8 cellular contexts compared by ENCODE assay signal in the genomic region with DNA sequence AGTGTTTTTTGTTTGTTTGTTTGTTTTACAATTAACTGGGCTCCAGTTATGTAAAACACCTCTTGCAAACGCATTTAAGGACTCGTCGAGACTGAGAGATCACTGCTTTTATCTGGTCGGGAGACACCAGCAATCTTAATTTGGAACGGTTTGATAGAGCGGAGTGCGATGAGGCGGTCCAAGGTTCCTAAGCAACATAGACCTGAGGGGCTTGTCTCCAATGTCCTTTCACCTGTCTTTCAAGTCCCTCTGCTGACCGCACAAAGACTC. TPM values are rescaled to one million over a fixed set of nuclear protein-coding genes. Genes with fewer than 3 reads are reported as not detected.
DNase-seq lines count a peak whose midpoint lies in the region; ATAC-seq and TF ChIP-seq lines count a peak whose summit lies in the region.

No MANE protein-coding gene starts in this region.

- no peaks in the 10 kb centered on the region for H3K9me3 Mint-ChIP-seq in activated naive CD4-positive, alpha-beta T cell treated with anti-CD3 and anti-CD28 coated beads, Interleukin-2, amount 10 ng/mL, durations not matched to agents 7 days and 5 days
- no peaks in the 10 kb centered on the region for H3K9me3 Mint-ChIP-seq in activated naive CD8-positive, alpha-beta T cell treated with anti-CD3 and anti-CD28 coated beads, Interleukin-2, amount 10 ng/mL, durations not matched to agents 7 days and 5 days

- intact Hi-C loops in transverse colon (cut with DNase I; ENCODE audit: low total_unique reads): no loop called here

- TF ChIP-seq POLR2A in transverse colon (IDR thresholded peaks at IDR 0.05): no peak

- in situ Hi-C loops in transverse colon (cut with MboI; ENCODE audit: low pct_ligation_motif_present in 1 of 4, low pct_unique_long_range_greater_than_20kb in 1 of 4, low sequenced_read_pairs in 3 of 4): loop anchor here in 2 of 4 donors (25.0 kb wide), 2 partner anchors 108 to 383 kb away; a partner anchor contains a TSS

- peak overlapping the region; percentile 97 for H3K4me3 Mint-ChIP-seq in activated naive CD4-positive, alpha-beta T cell treated with anti-CD3 and anti-CD28 coated beads, Interleukin-2, amount 10 ng/mL, durations not matched to agents 7 days and 5 days
- peak overlapping the region; percentile 95 for H3K4me3 Mint-ChIP-seq in activated naive CD8-positive, alpha-beta T cell treated with anti-CD3 and anti-CD28 coated beads, Interleukin-2, amount 10 ng/mL, durations not matched to agents 7 days and 5 days

- H3K4me3 ChIP-seq in liver (ENCODE audit: low read depth in 1 of 3, low read length in 3 of 3) (peak overlapping the region; percentile 61 to 98 (median 80)), transverse colon (peak overlapping the region; percentile 40 to 91 (median 90))

- H3K36me3 ChIP-seq in liver (ENCODE audit: control insufficient read depth in 4 of 4, insufficient read depth in 3 of 4, low read depth in 1 of 4, low read length in 3 of 4) (no peaks in the 10 kb centered on the region), transverse colon (no peaks in the 10 kb centered on the region)

- H3K27me3 ChIP-seq in liver (ENCODE audit: control insufficient read depth in 4 of 4, insufficient read depth in 4 of 4, low read length in 3 of 4) (no peaks in the 10 kb centered on the region), transverse colon (no peaks in the 10 kb centered on the region)

- H3K27me3 Mint-ChIP-seq in activated naive CD4-positive, alpha-beta T cell treated with anti-CD3 and anti-CD28 coated beads, Interleukin-2, amount 10 ng/mL, durations not matched to agents 7 days and 5 days: no peaks in the 10 kb centered on the region
- no peaks in the 10 kb centered on the region for H3K27me3 Mint-ChIP-seq in activated naive CD8-positive, alpha-beta T cell treated with anti-CD3 and anti-CD28 coated beads, Interleukin-2, amount 10 ng/mL, durations not matched to agents 7 days and 5 days

- no peak for DNase-seq in activated naive CD4-positive, alpha-beta T cell treated with anti-CD3 and anti-CD28 coated beads, Interleukin-2, amount 10 ng/mL, durations not matched to agents 7 days and 5 days
- no peak for DNase-seq in activated naive CD4-positive, alpha-beta T cell (lab: John Stamatoyannopoulos, UW)
- no peak for DNase-seq in activated naive CD8-positive, alpha-beta T cell treated with anti-CD3 and anti-CD28 coated beads, Interleukin-2, amount 10 ng/mL, durations not matched to agents 7 days and 5 days
- DNase-seq in transverse colon: no peak
- DNase-seq in GM03348 (ENCODE audit: low spot score): no peak
- DNase-seq in stimulated activated CD4-positive, alpha-beta T cell treated with anti-CD3 and anti-CD28 coated beads, Interleukin-2, amount 100 ng/mL, for 48 hours: no peak
- DNase-seq in SHP77 (lab: John Stamatoyannopoulos, UW): no peak

- no peaks in the 10 kb centered on the region for H3K9me3 ChIP-seq in liver (ENCODE audit: control insufficient read depth in 4 of 4, low read length in 3 of 4)
- H3K9me3 ChIP-seq in transverse colon: no peaks in the 10 kb centered on the region

- no peak for ATAC-seq in activated naive CD8-positive, alpha-beta T cell treated with anti-CD3 and anti-CD28 coated beads, Interleukin-2, amount 10 ng/mL, durations not matched to agents 7 days and 5 days (ENCODE audit: low read depth)

- H3K36me3 Mint-ChIP-seq in activated naive CD4-positive, alpha-beta T cell treated with anti-CD3 and anti-CD28 coated beads, Interleukin-2, amount 10 ng/mL, durations not matched to agents 7 days and 5 days: peaks cover 12% of the 10 kb centered on the region
- peaks cover 5% of the 10 kb centered on the region for H3K36me3 Mint-ChIP-seq in activated naive CD8-positive, alpha-beta T cell treated with anti-CD3 and anti-CD28 coated beads, Interleukin-2, amount 10 ng/mL, durations not matched to agents 7 days and 5 days

- TF ChIP-seq CTCF in liver (IDR thresholded peaks at IDR 0.05; ENCODE audit: low read depth, low read length, missing input control) (no peak), transverse colon (IDR thresholded peaks at IDR 0.05) (no peak)

- under 1% methylated on average over 9 of the region's 9 CpGs for WGBS in liver
- WGBS in transverse colon (ENCODE audit: low coverage in 1 of 2), 2 donors: 0% methylated on average over 9 of the region's 9 CpGs; no CpG with 5 or more reads in 1 of the 2 donors

- H3K27ac Mint-ChIP-seq in activated naive CD4-positive, alpha-beta T cell treated with anti-CD3 and anti-CD28 coated beads, Interleukin-2, amount 10 ng/mL, durations not matched to agents 7 days and 5 days: peak overlapping the region; percentile 99
- peak overlapping the region; percentile 91 for H3K27ac Mint-ChIP-seq in activated naive CD8-positive, alpha-beta T cell treated with anti-CD3 and anti-CD28 coated beads, Interleukin-2, amount 10 ng/mL, durations not matched to agents 7 days and 5 days

- peak overlapping the region; percentile 96 to 98 for H3K9ac ChIP-seq in liver (ENCODE audit: low read depth in 1 of 2, low read length in 2 of 2)

- H3K4me1 ChIP-seq in liver (ENCODE audit: control insufficient read depth in 4 of 4, insufficient read depth in 4 of 4, low read length in 3 of 4) (peaks cover 5 to 23% (median 10%) of the 10 kb centered on the region in 4 donors), transverse colon (peaks cover 21 to 33% (median 23%) of the 10 kb centered on the region in 4 donors)

- H3K4me1 Mint-ChIP-seq in activated naive CD4-positive, alpha-beta T cell treated with anti-CD3 and anti-CD28 coated beads, Interleukin-2, amount 10 ng/mL, durations not matched to agents 7 days and 5 days: peaks cover 34% of the 10 kb centered on the region
- peaks cover 33% of the 10 kb centered on the region for H3K4me1 Mint-ChIP-seq in activated naive CD8-positive, alpha-beta T cell treated with anti-CD3 and anti-CD28 coated beads, Interleukin-2, amount 10 ng/mL, durations not matched to agents 7 days and 5 days

- CTCF ChIA-PET in activated naive CD4-positive, alpha-beta T cell treated with anti-CD3 and anti-CD28 coated beads, Interleukin-2, amount 10 ng/mL, durations not matched to agents 7 days and 5 days (lab: Charles Lee): interaction anchor here (0.5 to 1.1 kb wide), 2 partner anchors 15 to 124 kb away, joined by 3 read pairs; no protein-coding TSS in a partner anchor

- TF ChIP-seq RAD21 in liver (IDR thresholded peaks at IDR 0.05): no peak

- peak overlapping the region; percentile 89 to 97 for H3K27ac ChIP-seq in liver (ENCODE audit: low read depth in 1 of 2, low read length in 2 of 2)
- H3K27ac ChIP-seq in transverse colon: peak overlapping the region; percentile 94 to 98 (median 98)

- POLR2A ChIA-PET in activated naive CD8-positive, alpha-beta T cell treated with anti-CD3 and anti-CD28 coated beads, Interleukin-2, amount 10 ng/mL, durations not matched to agents 7 days and 5 days (lab: Charles Lee): interaction anchor here (0.5 to 3.4 kb wide), 15 partner anchors 8 to 807 kb away, joined by 3 to 21 read pairs (median 3); a partner anchor contains a TSS

- no peak for TF ChIP-seq EP300 in transverse colon (IDR thresholded peaks at IDR 0.05; ENCODE audit: low read depth)

TF ChIP-seq in liver, 16 proteins besides CTCF, POLR2A, EP300 and RAD21 (continues in another document):
- TF ChIP-seq YY1 (IDR thresholded peaks at IDR 0.05) (no peak), TAF1 (conservative IDR thresholded peaks at IDR 0.05) (no peak), JUND (IDR thresholded peaks at IDR 0.05) (no peak), SP1 (IDR thresholded peaks at IDR 0.05) (no peak), FOXA2 (IDR thresholded peaks at IDR 0.05) (no peak), HNF4G (IDR thresholded peaks at IDR 0.05) (no peak), HNF4A (conservative IDR thresholded peaks at IDR 0.05) (no peak), FOXA1 (IDR thresholded peaks at IDR 0.05) (no peak)
- TF ChIP-seq, protein P1, sequence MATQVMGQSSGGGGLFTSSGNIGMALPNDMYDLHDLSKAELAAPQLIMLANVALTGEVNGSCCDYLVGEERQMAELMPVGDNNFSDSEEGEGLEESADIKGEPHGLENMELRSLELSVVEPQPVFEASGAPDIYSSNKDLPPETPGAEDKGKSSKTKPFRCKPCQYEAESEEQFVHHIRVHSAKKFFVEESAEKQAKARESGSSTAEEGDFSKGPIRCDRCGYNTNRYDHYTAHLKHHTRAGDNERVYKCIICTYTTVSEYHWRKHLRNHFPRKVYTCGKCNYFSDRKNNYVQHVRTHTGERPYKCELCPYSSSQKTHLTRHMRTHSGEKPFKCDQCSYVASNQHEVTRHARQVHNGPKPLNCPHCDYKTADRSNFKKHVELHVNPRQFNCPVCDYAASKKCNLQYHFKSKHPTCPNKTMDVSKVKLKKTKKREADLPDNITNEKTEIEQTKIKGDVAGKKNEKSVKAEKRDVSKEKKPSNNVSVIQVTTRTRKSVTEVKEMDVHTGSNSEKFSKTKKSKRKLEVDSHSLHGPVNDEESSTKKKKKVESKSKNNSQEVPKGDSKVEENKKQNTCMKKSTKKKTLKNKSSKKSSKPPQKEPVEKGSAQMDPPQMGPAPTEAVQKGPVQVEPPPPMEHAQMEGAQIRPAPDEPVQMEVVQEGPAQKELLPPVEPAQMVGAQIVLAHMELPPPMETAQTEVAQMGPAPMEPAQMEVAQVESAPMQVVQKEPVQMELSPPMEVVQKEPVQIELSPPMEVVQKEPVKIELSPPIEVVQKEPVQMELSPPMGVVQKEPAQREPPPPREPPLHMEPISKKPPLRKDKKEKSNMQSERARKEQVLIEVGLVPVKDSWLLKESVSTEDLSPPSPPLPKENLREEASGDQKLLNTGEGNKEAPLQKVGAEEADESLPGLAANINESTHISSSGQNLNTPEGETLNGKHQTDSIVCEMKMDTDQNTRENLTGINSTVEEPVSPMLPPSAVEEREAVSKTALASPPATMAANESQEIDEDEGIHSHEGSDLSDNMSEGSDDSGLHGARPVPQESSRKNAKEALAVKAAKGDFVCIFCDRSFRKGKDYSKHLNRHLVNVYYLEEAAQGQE (IDR thresholded peaks at IDR 0.05): no peak
- TF ChIP-seq, protein P2, sequence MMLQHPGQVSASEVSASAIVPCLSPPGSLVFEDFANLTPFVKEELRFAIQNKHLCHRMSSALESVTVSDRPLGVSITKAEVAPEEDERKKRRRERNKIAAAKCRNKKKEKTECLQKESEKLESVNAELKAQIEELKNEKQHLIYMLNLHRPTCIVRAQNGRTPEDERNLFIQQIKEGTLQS (IDR thresholded peaks at IDR 0.05): no peak

RNA-seq across cellular contexts. Expression of a gene that starts 0.7 kb away (rescaled TPM):
- 10 to 100 TPM; 26.4 TPM for total RNA-seq in activated naive CD8-positive, alpha-beta T cell treated with anti-CD3 and anti-CD28 coated beads, Interleukin-2, amount 10 ng/mL, durations not matched to agents 7 days and 5 days
- total RNA-seq in liver (10 to 100 TPM; 24.6 to 55.9 TPM), transverse colon (10 to 100 TPM; 12.1 to 37.4 (median 26.9) TPM)
- polyA plus RNA-seq in liver: 10 to 100 TPM in 1 of 2 donors, 1 to 10 TPM in 1; 6.2 to 10.3 TPM

RNA-seq across cellular contexts. Expression of a gene that starts 1.4 kb away (rescaled TPM):
- total RNA-seq in activated naive CD8-positive, alpha-beta T cell treated with anti-CD3 and anti-CD28 coated beads, Interleukin-2, amount 10 ng/mL, durations not matched to agents 7 days and 5 days: 1 to 10 TPM; 5.7 to 7.0 TPM
- under 1 TPM; 0.09 to 0.25 TPM for total RNA-seq in liver
- under 1 TPM; 0.07 to 0.10 TPM for polyA plus RNA-seq in liver
- not detected for total RNA-seq in transverse colon

RNA-seq across cellular contexts. Expression of a gene that starts 56.5 kb away (rescaled TPM):
- total RNA-seq in activated naive CD8-positive, alpha-beta T cell treated with anti-CD3 and anti-CD28 coated beads, Interleukin-2, amount 10 ng/mL, durations not matched to agents 7 days and 5 days: not detected
- total RNA-seq in liver (under 1 TPM in 1 of 2 donors, not detected in 1; 0.28 TPM), transverse colon (not detected)
- not detected for polyA plus RNA-seq in liver

Comparison
In these comparisons a context has a peak if more than half of its experiments do, and no peak if none do; other contexts are left out.
1. RNA of a gene that starts 1.4 kb away (total RNA-seq): 5.7 to 7.0 TPM in activated naive CD8-positive, alpha-beta T cell treated with anti-CD3 and anti-CD28 coated beads, Interleukin-2, amount 10 ng/mL, durations not matched to agents 7 days and 5 days; 0.09 to 0.25 TPM in liver and not detected in transverse colon; every median in the first group is over 4 times any median in the second.